1 cellular context compared by ENCODE assay signal in the genomic region with DNA sequence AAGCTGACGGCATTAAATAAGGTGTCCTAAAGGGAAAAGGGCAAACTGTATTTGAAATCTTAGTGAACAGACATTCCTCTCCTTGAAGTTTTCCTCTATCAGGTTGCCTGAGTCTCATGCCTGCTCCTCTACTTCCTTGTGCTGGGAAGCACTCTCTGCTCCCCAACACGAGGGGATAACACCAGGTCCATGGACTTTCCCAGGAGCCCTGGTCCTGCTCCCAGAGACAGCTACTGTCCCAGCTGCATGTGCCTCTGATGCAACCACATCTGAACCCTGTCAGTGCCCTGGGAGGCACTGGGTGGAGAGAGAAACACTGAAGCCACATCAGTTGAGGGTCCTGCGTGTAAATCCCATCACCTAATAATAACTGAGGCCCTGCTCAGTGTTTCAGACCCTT.
TF ChIP-seq lines count a peak whose summit lies in the region.

No MANE protein-coding gene starts in this region.

TF ChIP-seq in endothelial cell of umbilical vein, 7 proteins besides CTCF, POLR2A, EP300 and RAD21:
- TF ChIP-seq GATA2 (IDR thresholded peaks at IDR 0.05; ENCODE audit: insufficient read depth, insufficient read length, low read depth, low read length) (no peak), JUN (IDR thresholded peaks at IDR 0.05; ENCODE audit: borderline replicate concordance, insufficient read depth, insufficient read length, low read depth) (no peak), EZH2 (IDR thresholded peaks at IDR 0.05; ENCODE audit: borderline replicate concordance, low read depth, low read length, severe bottlenecking) (no peak), FOS (IDR thresholded peaks at IDR 0.05; ENCODE audit: borderline replicate concordance, insufficient read depth, low read length) (no peak), MYC (IDR thresholded peaks at IDR 0.05; ENCODE audit: low read depth, low read length) (no peak), POLR2AphosphoS5 (IDR thresholded peaks at IDR 0.05; ENCODE audit: insufficient read depth, low read depth, low read length) (no peak)
- TF ChIP-seq, protein P1, sequence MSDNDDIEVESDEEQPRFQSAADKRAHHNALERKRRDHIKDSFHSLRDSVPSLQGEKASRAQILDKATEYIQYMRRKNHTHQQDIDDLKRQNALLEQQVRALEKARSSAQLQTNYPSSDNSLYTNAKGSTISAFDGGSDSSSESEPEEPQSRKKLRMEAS (IDR thresholded peaks at IDR 0.05; ENCODE audit: insufficient read depth, insufficient read length): no peak
